3 cellular contexts compared by ENCODE assay signal in genomic region chr20:61424011-61424627, GRCh38.
TF ChIP-seq lines count a peak whose summit lies in the region.

No MANE protein-coding gene starts in this region.

TF ChIP-seq in GM12891, 5 proteins besides CTCF, POLR2A, EP300 and RAD21 (continued from another document):
- TF ChIP-seq POU2F2 (IDR thresholded peaks at IDR 0.05; ENCODE audit: low read depth, low read length), result no peak
- TF ChIP-seq PAX5 (IDR thresholded peaks at IDR 0.05; ENCODE audit: insufficient read depth, low read length, severe bottlenecking), result no peak

TF ChIP-seq in HEK293, 187 proteins besides CTCF, POLR2A, EP300 and RAD21:
- TF ChIP-seq REST (tag by site-specific recombination; IDR thresholded peaks at IDR 0.05), result no peak
- TF ChIP-seq ZNF18 (tag by site-specific recombination; IDR thresholded peaks at IDR 0.05), result peak; percentile 66

TF ChIP-seq in H1, 55 proteins besides CTCF, POLR2A, EP300 and RAD21 (continued from another document):
- TF ChIP-seq TCF12 (IDR thresholded peaks at IDR 0.05; ENCODE audit: low read depth, low read length), result no peak
- TF ChIP-seq EZH2 (IDR thresholded peaks at IDR 0.05; ENCODE audit: low read depth, low read length, severe bottlenecking), result no peak
- no peak for TF ChIP-seq SAP30 (IDR thresholded peaks at IDR 0.05; ENCODE audit: insufficient read depth, insufficient replicate concordance, low read length)
- TF ChIP-seq, protein P1, sequence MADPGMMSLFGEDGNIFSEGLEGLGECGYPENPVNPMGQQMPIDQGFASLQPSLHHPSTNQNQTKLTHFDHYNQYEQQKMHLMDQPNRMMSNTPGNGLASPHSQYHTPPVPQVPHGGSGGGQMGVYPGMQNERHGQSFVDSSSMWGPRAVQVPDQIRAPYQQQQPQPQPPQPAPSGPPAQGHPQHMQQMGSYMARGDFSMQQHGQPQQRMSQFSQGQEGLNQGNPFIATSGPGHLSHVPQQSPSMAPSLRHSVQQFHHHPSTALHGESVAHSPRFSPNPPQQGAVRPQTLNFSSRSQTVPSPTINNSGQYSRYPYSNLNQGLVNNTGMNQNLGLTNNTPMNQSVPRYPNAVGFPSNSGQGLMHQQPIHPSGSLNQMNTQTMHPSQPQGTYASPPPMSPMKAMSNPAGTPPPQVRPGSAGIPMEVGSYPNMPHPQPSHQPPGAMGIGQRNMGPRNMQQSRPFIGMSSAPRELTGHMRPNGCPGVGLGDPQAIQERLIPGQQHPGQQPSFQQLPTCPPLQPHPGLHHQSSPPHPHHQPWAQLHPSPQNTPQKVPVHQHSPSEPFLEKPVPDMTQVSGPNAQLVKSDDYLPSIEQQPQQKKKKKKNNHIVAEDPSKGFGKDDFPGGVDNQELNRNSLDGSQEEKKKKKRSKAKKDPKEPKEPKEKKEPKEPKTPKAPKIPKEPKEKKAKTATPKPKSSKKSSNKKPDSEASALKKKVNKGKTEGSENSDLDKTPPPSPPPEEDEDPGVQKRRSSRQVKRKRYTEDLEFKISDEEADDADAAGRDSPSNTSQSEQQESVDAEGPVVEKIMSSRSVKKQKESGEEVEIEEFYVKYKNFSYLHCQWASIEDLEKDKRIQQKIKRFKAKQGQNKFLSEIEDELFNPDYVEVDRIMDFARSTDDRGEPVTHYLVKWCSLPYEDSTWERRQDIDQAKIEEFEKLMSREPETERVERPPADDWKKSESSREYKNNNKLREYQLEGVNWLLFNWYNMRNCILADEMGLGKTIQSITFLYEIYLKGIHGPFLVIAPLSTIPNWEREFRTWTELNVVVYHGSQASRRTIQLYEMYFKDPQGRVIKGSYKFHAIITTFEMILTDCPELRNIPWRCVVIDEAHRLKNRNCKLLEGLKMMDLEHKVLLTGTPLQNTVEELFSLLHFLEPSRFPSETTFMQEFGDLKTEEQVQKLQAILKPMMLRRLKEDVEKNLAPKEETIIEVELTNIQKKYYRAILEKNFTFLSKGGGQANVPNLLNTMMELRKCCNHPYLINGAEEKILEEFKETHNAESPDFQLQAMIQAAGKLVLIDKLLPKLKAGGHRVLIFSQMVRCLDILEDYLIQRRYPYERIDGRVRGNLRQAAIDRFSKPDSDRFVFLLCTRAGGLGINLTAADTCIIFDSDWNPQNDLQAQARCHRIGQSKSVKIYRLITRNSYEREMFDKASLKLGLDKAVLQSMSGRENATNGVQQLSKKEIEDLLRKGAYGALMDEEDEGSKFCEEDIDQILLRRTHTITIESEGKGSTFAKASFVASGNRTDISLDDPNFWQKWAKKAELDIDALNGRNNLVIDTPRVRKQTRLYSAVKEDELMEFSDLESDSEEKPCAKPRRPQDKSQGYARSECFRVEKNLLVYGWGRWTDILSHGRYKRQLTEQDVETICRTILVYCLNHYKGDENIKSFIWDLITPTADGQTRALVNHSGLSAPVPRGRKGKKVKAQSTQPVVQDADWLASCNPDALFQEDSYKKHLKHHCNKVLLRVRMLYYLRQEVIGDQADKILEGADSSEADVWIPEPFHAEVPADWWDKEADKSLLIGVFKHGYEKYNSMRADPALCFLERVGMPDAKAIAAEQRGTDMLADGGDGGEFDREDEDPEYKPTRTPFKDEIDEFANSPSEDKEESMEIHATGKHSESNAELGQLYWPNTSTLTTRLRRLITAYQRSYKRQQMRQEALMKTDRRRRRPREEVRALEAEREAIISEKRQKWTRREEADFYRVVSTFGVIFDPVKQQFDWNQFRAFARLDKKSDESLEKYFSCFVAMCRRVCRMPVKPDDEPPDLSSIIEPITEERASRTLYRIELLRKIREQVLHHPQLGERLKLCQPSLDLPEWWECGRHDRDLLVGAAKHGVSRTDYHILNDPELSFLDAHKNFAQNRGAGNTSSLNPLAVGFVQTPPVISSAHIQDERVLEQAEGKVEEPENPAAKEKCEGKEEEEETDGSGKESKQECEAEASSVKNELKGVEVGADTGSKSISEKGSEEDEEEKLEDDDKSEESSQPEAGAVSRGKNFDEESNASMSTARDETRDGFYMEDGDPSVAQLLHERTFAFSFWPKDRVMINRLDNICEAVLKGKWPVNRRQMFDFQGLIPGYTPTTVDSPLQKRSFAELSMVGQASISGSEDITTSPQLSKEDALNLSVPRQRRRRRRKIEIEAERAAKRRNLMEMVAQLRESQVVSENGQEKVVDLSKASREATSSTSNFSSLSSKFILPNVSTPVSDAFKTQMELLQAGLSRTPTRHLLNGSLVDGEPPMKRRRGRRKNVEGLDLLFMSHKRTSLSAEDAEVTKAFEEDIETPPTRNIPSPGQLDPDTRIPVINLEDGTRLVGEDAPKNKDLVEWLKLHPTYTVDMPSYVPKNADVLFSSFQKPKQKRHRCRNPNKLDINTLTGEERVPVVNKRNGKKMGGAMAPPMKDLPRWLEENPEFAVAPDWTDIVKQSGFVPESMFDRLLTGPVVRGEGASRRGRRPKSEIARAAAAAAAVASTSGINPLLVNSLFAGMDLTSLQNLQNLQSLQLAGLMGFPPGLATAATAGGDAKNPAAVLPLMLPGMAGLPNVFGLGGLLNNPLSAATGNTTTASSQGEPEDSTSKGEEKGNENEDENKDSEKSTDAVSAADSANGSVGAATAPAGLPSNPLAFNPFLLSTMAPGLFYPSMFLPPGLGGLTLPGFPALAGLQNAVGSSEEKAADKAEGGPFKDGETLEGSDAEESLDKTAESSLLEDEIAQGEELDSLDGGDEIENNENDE (IDR thresholded peaks at IDR 0.05; ENCODE audit: insufficient replicate concordance, low read length), result no peak
- TF ChIP-seq JUND (IDR thresholded peaks at IDR 0.05; ENCODE audit: low read length), result no peak
- TF ChIP-seq CBX5 (IDR thresholded peaks at IDR 0.05; ENCODE audit: low read depth, low read length), result no peak
- no peak for TF ChIP-seq HDAC6 (IDR thresholded peaks at IDR 0.05; ENCODE audit: low read depth, low read length)
- TF ChIP-seq ATF3 (IDR thresholded peaks at IDR 0.05; ENCODE audit: insufficient read depth, low read depth, low read length), result no peak
- no peak for TF ChIP-seq POLR2AphosphoS5 (IDR thresholded peaks at IDR 0.05; ENCODE audit: low read depth, low read length)
- no peak for TF ChIP-seq GABPA (IDR thresholded peaks at IDR 0.05; ENCODE audit: borderline replicate concordance, insufficient read depth, low read length)
- TF ChIP-seq SRF (IDR thresholded peaks at IDR 0.05; ENCODE audit: low read depth, low read length), result no peak
- no peak for TF ChIP-seq KDM5A (IDR thresholded peaks at IDR 0.05; ENCODE audit: low read length)
- TF ChIP-seq GTF2F1 (IDR thresholded peaks at IDR 0.05; ENCODE audit: borderline replicate concordance, low read depth, low read length), result no peak
- TF ChIP-seq CBX8 (IDR thresholded peaks at IDR 0.05; ENCODE audit: borderline replicate concordance, low read depth, low read length), result no peak
